Comparison of ENCODE assay signal across 2 cellular contexts in the genomic region with DNA sequence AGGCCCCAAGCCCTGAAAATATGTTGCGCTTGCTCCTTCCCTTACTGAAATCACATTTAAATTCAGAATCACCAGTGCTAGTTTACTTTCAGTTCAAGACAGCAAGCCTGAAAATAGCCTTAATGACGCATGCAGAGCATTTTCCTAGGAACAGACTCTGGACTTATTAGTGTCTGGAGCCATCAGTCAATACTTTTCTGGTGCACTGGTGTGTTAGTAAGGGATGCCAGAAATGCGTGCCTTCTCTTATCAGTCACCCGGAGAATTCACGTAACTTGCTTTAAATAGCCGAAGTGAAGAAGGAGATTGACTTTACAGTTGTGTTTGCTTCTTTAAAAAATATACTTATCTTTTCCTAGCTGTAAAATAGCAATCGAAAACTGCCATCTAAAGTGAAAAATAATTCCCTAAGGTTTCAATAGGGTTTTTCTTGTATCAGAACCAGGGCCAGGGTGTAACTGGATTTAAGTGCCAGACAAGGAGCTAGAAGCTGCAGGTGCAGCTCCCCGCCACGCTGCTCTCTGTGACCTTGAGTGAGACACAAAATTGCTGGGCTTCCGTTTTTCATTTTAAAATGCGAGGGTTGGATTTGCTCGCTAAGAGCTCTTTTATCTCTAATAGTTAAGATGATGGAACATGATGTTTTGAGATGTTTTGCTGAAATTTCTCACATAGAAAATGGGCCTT.
TF ChIP-seq lines count a peak whose summit lies in the region.

No MANE protein-coding gene starts in this region.

TF ChIP-seq in H1, 55 proteins besides CTCF, POLR2A, EP300 and RAD21:
- TF ChIP-seq POU5F1 (IDR thresholded peaks at IDR 0.05; ENCODE audit: low read depth, low read length) (no peak), SAP30 (IDR thresholded peaks at IDR 0.05; ENCODE audit: insufficient read depth, insufficient replicate concordance, low read length) (no peak), NANOG (IDR thresholded peaks at IDR 0.05; ENCODE audit: insufficient read depth, low read depth, low read length, poor library complexity, severe bottlenecking) (no peak), KDM5A (IDR thresholded peaks at IDR 0.05; ENCODE audit: low read length) (no peak), CBX5 (IDR thresholded peaks at IDR 0.05; ENCODE audit: low read depth, low read length) (no peak), CTBP2 (IDR thresholded peaks at IDR 0.05; ENCODE audit: borderline replicate concordance, insufficient read depth, insufficient read length, low read length) (no peak), SRF (IDR thresholded peaks at IDR 0.05; ENCODE audit: low read depth, low read length) (no peak), CHD1 (IDR thresholded peaks at IDR 0.05; ENCODE audit: low read depth, low read length) (no peak), FOSL1 (IDR thresholded peaks at IDR 0.05; ENCODE audit: insufficient read depth, low read depth, low read length) (no peak), SUZ12 (IDR thresholded peaks at IDR 0.05; ENCODE audit: low read length) (no peak), HDAC6 (IDR thresholded peaks at IDR 0.05; ENCODE audit: low read depth, low read length) (no peak), CEBPB (IDR thresholded peaks at IDR 0.05; ENCODE audit: low read depth, low read length) (no peak), CREB1 (IDR thresholded peaks at IDR 0.05) (no peak), SIX5 (IDR thresholded peaks at IDR 0.05; ENCODE audit: low read depth, low read length) (no peak), TBP (IDR thresholded peaks at IDR 0.05; ENCODE audit: low read depth, low read length) (no peak), SP4 (IDR thresholded peaks at IDR 0.05; ENCODE audit: low read length) (no peak), BCL11A (IDR thresholded peaks at IDR 0.05; ENCODE audit: low read depth in 2 of 2, low read length in 2 of 2) (no peak), MAFK (IDR thresholded peaks at IDR 0.05; ENCODE audit: low read depth, low read length) (no peak)
- TF ChIP-seq, protein P1, sequence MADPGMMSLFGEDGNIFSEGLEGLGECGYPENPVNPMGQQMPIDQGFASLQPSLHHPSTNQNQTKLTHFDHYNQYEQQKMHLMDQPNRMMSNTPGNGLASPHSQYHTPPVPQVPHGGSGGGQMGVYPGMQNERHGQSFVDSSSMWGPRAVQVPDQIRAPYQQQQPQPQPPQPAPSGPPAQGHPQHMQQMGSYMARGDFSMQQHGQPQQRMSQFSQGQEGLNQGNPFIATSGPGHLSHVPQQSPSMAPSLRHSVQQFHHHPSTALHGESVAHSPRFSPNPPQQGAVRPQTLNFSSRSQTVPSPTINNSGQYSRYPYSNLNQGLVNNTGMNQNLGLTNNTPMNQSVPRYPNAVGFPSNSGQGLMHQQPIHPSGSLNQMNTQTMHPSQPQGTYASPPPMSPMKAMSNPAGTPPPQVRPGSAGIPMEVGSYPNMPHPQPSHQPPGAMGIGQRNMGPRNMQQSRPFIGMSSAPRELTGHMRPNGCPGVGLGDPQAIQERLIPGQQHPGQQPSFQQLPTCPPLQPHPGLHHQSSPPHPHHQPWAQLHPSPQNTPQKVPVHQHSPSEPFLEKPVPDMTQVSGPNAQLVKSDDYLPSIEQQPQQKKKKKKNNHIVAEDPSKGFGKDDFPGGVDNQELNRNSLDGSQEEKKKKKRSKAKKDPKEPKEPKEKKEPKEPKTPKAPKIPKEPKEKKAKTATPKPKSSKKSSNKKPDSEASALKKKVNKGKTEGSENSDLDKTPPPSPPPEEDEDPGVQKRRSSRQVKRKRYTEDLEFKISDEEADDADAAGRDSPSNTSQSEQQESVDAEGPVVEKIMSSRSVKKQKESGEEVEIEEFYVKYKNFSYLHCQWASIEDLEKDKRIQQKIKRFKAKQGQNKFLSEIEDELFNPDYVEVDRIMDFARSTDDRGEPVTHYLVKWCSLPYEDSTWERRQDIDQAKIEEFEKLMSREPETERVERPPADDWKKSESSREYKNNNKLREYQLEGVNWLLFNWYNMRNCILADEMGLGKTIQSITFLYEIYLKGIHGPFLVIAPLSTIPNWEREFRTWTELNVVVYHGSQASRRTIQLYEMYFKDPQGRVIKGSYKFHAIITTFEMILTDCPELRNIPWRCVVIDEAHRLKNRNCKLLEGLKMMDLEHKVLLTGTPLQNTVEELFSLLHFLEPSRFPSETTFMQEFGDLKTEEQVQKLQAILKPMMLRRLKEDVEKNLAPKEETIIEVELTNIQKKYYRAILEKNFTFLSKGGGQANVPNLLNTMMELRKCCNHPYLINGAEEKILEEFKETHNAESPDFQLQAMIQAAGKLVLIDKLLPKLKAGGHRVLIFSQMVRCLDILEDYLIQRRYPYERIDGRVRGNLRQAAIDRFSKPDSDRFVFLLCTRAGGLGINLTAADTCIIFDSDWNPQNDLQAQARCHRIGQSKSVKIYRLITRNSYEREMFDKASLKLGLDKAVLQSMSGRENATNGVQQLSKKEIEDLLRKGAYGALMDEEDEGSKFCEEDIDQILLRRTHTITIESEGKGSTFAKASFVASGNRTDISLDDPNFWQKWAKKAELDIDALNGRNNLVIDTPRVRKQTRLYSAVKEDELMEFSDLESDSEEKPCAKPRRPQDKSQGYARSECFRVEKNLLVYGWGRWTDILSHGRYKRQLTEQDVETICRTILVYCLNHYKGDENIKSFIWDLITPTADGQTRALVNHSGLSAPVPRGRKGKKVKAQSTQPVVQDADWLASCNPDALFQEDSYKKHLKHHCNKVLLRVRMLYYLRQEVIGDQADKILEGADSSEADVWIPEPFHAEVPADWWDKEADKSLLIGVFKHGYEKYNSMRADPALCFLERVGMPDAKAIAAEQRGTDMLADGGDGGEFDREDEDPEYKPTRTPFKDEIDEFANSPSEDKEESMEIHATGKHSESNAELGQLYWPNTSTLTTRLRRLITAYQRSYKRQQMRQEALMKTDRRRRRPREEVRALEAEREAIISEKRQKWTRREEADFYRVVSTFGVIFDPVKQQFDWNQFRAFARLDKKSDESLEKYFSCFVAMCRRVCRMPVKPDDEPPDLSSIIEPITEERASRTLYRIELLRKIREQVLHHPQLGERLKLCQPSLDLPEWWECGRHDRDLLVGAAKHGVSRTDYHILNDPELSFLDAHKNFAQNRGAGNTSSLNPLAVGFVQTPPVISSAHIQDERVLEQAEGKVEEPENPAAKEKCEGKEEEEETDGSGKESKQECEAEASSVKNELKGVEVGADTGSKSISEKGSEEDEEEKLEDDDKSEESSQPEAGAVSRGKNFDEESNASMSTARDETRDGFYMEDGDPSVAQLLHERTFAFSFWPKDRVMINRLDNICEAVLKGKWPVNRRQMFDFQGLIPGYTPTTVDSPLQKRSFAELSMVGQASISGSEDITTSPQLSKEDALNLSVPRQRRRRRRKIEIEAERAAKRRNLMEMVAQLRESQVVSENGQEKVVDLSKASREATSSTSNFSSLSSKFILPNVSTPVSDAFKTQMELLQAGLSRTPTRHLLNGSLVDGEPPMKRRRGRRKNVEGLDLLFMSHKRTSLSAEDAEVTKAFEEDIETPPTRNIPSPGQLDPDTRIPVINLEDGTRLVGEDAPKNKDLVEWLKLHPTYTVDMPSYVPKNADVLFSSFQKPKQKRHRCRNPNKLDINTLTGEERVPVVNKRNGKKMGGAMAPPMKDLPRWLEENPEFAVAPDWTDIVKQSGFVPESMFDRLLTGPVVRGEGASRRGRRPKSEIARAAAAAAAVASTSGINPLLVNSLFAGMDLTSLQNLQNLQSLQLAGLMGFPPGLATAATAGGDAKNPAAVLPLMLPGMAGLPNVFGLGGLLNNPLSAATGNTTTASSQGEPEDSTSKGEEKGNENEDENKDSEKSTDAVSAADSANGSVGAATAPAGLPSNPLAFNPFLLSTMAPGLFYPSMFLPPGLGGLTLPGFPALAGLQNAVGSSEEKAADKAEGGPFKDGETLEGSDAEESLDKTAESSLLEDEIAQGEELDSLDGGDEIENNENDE (IDR thresholded peaks at IDR 0.05; ENCODE audit: insufficient replicate concordance, low read length), result no peak

TF ChIP-seq in SK-N-SH, 30 proteins besides CTCF, POLR2A, EP300 and RAD21:
- TF ChIP-seq RFX5 (IDR thresholded peaks at IDR 0.05; ENCODE audit: low read length) (no peak), SMC3 (IDR thresholded peaks at IDR 0.05; ENCODE audit: low read depth, low read length) (no peak), CHD2 (IDR thresholded peaks at IDR 0.05; ENCODE audit: low read length, partially characterized antibody) (no peak), EZH2phosphoT487 (IDR thresholded peaks at IDR 0.05; ENCODE audit: borderline replicate concordance, low read depth) (no peak), RCOR1 (IDR thresholded peaks at IDR 0.05; ENCODE audit: low read length) (no peak), TAF1 (IDR thresholded peaks at IDR 0.05; ENCODE audit: borderline replicate concordance, low read depth, low read length) (no peak), FOXM1 (IDR thresholded peaks at IDR 0.05; ENCODE audit: low read depth) (no peak), POLR2AphosphoS5 (IDR thresholded peaks at IDR 0.05; ENCODE audit: low read depth, low read length) (no peak), JUND (IDR thresholded peaks at IDR 0.05) (no peak), NFIC (IDR thresholded peaks at IDR 0.05; ENCODE audit: borderline replicate concordance) (no peak), NRF1 (IDR thresholded peaks at IDR 0.05; ENCODE audit: low read depth, low read length) (no peak), TCF12 (IDR thresholded peaks at IDR 0.05) (no peak), MXI1 (IDR thresholded peaks at IDR 0.05; ENCODE audit: low read depth, low read length) (no peak), YY1 (IDR thresholded peaks at IDR 0.05; ENCODE audit: low read depth) (no peak), SIN3A (IDR thresholded peaks at IDR 0.05; ENCODE audit: borderline replicate concordance, low read depth, low read length) (no peak)
- TF ChIP-seq, protein P2, sequence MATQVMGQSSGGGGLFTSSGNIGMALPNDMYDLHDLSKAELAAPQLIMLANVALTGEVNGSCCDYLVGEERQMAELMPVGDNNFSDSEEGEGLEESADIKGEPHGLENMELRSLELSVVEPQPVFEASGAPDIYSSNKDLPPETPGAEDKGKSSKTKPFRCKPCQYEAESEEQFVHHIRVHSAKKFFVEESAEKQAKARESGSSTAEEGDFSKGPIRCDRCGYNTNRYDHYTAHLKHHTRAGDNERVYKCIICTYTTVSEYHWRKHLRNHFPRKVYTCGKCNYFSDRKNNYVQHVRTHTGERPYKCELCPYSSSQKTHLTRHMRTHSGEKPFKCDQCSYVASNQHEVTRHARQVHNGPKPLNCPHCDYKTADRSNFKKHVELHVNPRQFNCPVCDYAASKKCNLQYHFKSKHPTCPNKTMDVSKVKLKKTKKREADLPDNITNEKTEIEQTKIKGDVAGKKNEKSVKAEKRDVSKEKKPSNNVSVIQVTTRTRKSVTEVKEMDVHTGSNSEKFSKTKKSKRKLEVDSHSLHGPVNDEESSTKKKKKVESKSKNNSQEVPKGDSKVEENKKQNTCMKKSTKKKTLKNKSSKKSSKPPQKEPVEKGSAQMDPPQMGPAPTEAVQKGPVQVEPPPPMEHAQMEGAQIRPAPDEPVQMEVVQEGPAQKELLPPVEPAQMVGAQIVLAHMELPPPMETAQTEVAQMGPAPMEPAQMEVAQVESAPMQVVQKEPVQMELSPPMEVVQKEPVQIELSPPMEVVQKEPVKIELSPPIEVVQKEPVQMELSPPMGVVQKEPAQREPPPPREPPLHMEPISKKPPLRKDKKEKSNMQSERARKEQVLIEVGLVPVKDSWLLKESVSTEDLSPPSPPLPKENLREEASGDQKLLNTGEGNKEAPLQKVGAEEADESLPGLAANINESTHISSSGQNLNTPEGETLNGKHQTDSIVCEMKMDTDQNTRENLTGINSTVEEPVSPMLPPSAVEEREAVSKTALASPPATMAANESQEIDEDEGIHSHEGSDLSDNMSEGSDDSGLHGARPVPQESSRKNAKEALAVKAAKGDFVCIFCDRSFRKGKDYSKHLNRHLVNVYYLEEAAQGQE (IDR thresholded peaks at IDR 0.05; ENCODE audit: low read depth, low read length), result no peak
- TF ChIP-seq, protein P3, sequence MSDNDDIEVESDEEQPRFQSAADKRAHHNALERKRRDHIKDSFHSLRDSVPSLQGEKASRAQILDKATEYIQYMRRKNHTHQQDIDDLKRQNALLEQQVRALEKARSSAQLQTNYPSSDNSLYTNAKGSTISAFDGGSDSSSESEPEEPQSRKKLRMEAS (IDR thresholded peaks at IDR 0.05; ENCODE audit: low read depth), result no peak
- TF ChIP-seq, protein P4, sequence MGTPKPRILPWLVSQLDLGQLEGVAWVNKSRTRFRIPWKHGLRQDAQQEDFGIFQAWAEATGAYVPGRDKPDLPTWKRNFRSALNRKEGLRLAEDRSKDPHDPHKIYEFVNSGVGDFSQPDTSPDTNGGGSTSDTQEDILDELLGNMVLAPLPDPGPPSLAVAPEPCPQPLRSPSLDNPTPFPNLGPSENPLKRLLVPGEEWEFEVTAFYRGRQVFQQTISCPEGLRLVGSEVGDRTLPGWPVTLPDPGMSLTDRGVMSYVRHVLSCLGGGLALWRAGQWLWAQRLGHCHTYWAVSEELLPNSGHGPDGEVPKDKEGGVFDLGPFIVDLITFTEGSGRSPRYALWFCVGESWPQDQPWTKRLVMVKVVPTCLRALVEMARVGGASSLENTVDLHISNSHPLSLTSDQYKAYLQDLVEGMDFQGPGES (IDR thresholded peaks at IDR 0.05; ENCODE audit: low read depth, low read length), result no peak
- TF ChIP-seq, protein P5, sequence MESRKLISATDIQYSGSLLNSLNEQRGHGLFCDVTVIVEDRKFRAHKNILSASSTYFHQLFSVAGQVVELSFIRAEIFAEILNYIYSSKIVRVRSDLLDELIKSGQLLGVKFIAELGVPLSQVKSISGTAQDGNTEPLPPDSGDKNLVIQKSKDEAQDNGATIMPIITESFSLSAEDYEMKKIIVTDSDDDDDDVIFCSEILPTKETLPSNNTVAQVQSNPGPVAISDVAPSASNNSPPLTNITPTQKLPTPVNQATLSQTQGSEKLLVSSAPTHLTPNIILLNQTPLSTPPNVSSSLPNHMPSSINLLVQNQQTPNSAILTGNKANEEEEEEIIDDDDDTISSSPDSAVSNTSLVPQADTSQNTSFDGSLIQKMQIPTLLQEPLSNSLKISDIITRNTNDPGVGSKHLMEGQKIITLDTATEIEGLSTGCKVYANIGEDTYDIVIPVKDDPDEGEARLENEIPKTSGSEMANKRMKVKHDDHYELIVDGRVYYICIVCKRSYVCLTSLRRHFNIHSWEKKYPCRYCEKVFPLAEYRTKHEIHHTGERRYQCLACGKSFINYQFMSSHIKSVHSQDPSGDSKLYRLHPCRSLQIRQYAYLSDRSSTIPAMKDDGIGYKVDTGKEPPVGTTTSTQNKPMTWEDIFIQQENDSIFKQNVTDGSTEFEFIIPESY (IDR thresholded peaks at IDR 0.05; ENCODE audit: borderline replicate concordance, low read depth), result no peak
- TF ChIP-seq, protein P6, sequence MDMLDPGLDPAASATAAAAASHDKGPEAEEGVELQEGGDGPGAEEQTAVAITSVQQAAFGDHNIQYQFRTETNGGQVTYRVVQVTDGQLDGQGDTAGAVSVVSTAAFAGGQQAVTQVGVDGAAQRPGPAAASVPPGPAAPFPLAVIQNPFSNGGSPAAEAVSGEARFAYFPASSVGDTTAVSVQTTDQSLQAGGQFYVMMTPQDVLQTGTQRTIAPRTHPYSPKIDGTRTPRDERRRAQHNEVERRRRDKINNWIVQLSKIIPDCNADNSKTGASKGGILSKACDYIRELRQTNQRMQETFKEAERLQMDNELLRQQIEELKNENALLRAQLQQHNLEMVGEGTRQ (IDR thresholded peaks at IDR 0.05; ENCODE audit: borderline replicate concordance, low read depth, low read length), result no peak
TF ChIP-seq in SK-N-SH: peak in this region for 0.
